2 cellular contexts compared by ENCODE assay signal in the genomic region with DNA sequence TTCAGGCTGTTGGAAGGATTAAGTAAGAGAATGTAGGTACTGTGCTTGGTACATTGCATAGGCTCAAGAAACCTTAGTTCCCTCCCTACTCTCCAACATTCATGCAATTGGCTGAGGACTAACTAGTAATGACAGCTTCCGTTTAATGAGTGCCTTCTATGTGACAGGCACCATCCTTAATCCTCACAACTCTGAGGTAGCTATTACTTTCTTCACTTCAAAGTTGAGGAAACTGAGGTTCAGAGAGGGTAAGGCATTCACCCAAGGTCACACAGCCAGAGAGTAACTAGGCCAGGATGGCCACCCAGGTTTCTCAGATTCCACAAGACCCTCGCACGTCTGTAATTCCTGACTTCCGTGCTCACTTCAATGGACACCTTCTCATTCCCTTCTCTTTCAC.
TF ChIP-seq lines count a peak whose summit lies in the region.

No MANE protein-coding gene starts in this region.

TF ChIP-seq in HepG2, 621 proteins besides CTCF, POLR2A, EP300 and RAD21:
- TF ChIP-seq ZNF768 (CRISPR knock-in tag; IDR thresholded peaks at IDR 0.05) (peak; percentile 29; the same call in 1 of the 2 replicates), CREBL2 (CRISPR knock-in tag; IDR thresholded peaks at IDR 0.05; ENCODE audit: borderline replicate concordance) (no peak)
TF ChIP-seq in HepG2: peak in this region for 1.

TF ChIP-seq in HEK293, 187 proteins besides CTCF, POLR2A, EP300 and RAD21:
- TF ChIP-seq ZNF169 (tag by site-specific recombination; IDR thresholded peaks at IDR 0.05) (no peak), ZNF768 (tag by site-specific recombination; IDR thresholded peaks at IDR 0.05) (peak; percentile 84), ZNF2 (tag by site-specific recombination; IDR thresholded peaks at IDR 0.05) (no peak), ZNF530 (tag by site-specific recombination; IDR thresholded peaks at IDR 0.05; ENCODE audit: low read depth) (no peak)
- TF ChIP-seq, protein P1, sequence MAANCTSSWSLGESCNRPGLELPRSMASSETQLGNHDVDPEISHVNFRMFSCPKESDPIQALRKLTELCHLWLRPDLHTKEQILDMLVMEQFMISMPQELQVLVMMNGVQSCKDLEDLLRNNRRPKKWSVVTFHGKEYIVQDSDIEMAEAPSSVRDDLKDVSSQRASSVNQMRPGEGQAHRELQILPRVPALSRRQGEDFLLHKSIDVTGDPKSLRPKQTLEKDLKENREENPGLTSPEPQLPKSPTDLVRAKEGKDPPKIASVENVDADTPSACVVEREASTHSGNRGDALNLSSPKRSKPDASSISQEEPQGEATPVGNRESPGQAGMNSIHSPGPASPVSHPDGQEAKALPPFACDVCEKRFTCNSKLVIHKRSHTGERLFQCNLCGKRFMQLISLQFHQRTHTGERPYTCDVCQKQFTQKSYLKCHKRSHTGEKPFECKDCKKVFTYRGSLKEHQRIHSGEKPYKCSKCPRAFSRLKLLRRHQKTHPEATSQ (tag by site-specific recombination; IDR thresholded peaks at IDR 0.05) = no peak
